Comparison of ENCODE assay signal across 9 cellular contexts in the genomic region with DNA sequence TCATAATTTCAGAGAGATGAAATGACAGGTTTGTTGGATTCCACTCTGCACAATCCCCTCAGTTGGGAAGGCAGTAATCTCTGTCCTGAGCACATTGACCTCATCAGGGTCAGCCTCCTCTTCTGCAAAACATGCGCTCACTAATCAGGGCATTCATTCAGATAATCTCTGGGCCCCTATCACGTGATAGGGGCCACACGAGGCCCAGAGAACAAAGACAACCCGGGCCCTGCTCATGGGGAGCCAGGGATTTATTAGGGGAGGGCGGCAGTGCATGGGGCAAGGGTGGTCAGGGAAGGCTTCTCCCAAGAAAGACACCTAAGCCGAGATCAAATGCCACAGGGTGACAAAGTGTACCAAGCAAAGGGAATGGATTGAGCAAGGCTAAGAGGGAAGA. TPM values are rescaled to one million over a fixed set of nuclear protein-coding genes. Genes with fewer than 3 reads are reported as not detected.
DNase-seq lines count a peak whose midpoint lies in the region; ATAC-seq lines count a peak whose summit lies in the region.
"Had no signal": no experiment of that assay in that cellular context is flagged by ENCODE, and none has a peak within 500 bp of the region (broad histone marks: within the 10 kb centered on the region; RNA-seq: fewer than 3 reads in every experiment).

No MANE protein-coding gene starts in this region.

- peak overlapping the region; percentile 91 for H3K4me3 Mint-ChIP-seq in T-helper 1 cell treated with Interleukin-12 subunit alpha and Interleukin-12 subunit beta and Interleukin-4 antibody, amounts not matched to agents 30 μg/mL and 1 μg/mL, for 36 hours
- H3K4me3 Mint-ChIP-seq in activated T-helper 17 cell treated with anti-CD3 and anti-CD28 coated beads, Interleukin-2, amount 50 U/mL, for 72 hours = peak overlapping the region; percentile 89
- peak overlapping the region; percentile 78 for H3K4me3 Mint-ChIP-seq in stimulated activated memory B cell treated with anti-CD40 and anti-IgM and Interleukin-4, amounts not matched to agents 10 μg/mL and 1 μg/mL and 100 μg/mL, for 72 hours

- no peaks in the 10 kb centered on the region for H3K27me3 ChIP-seq in iPS-15b (ENCODE audit: control insufficient read depth, insufficient read depth, low read length)

- peak overlapping the region; percentile 95 for H3K27ac Mint-ChIP-seq in T-helper 1 cell treated with Interleukin-12 subunit alpha and Interleukin-12 subunit beta and Interleukin-4 antibody, amounts not matched to agents 30 μg/mL and 1 μg/mL, for 36 hours
- H3K27ac Mint-ChIP-seq in activated T-helper 17 cell treated with anti-CD3 and anti-CD28 coated beads, Interleukin-2, amount 50 U/mL, for 72 hours = peak overlapping the region; percentile 94
- H3K27ac Mint-ChIP-seq in stimulated activated memory B cell treated with anti-CD40 and anti-IgM and Interleukin-4, amounts not matched to agents 10 μg/mL and 1 μg/mL and 100 μg/mL, for 72 hours = peak overlapping the region; percentile 81

- H3K4me3 ChIP-seq in iPS-15b (ENCODE audit: low read depth, low read length) = peak overlapping the region; percentile 95

- H3K9me3 Mint-ChIP-seq in T-helper 1 cell treated with Interleukin-12 subunit alpha and Interleukin-12 subunit beta and Interleukin-4 antibody, amounts not matched to agents 30 μg/mL and 1 μg/mL, for 36 hours = no peaks in the 10 kb centered on the region
- H3K9me3 Mint-ChIP-seq in activated T-helper 17 cell treated with anti-CD3 and anti-CD28 coated beads, Interleukin-2, amount 50 U/mL, for 72 hours = no peaks in the 10 kb centered on the region
- no peaks in the 10 kb centered on the region for H3K9me3 Mint-ChIP-seq in stimulated activated memory B cell treated with anti-CD40 and anti-IgM and Interleukin-4, amounts not matched to agents 10 μg/mL and 1 μg/mL and 100 μg/mL, for 72 hours

- no peak for DNase-seq in T-helper 1 cell
- DNase-seq in activated CD4-positive, CD25-positive, alpha-beta regulatory T cell treated with anti-CD3 and anti-CD28 coated beads, Interleukin-2, amount 50 U/mL, for 72 hours = no peak
- DNase-seq: NCI-H2107 had no signal

- H3K9ac ChIP-seq in iPS-15b (ENCODE audit: low read depth, low read length) = no peak overlapping the region

- H3K4me1 Mint-ChIP-seq in T-helper 1 cell treated with Interleukin-12 subunit alpha and Interleukin-12 subunit beta and Interleukin-4 antibody, amounts not matched to agents 30 μg/mL and 1 μg/mL, for 36 hours (ENCODE audit: low read depth) = peaks cover 60% of the 10 kb centered on the region
- H3K4me1 Mint-ChIP-seq in activated T-helper 17 cell treated with anti-CD3 and anti-CD28 coated beads, Interleukin-2, amount 50 U/mL, for 72 hours = peaks cover 37% of the 10 kb centered on the region
- peaks cover 75% of the 10 kb centered on the region for H3K4me1 Mint-ChIP-seq in stimulated activated memory B cell treated with anti-CD40 and anti-IgM and Interleukin-4, amounts not matched to agents 10 μg/mL and 1 μg/mL and 100 μg/mL, for 72 hours

- ATAC-seq in activated T-helper 17 cell treated with anti-CD3 and anti-CD28 coated beads, Interleukin-2, amount 50 U/mL, for 72 hours (replicated peaks) = no peak
- no peak for ATAC-seq in stimulated activated memory B cell treated with anti-CD40 and anti-IgM and Interleukin-4, amounts not matched to agents 10 μg/mL and 1 μg/mL and 100 μg/mL, for 72 hours
- ATAC-seq in HG02571 (IDR thresholded peaks at IDR 0.05; ENCODE audit: unreplicated experiment) (no peak), HG02840 (IDR thresholded peaks at IDR 0.05; ENCODE audit: low FRiP score, unreplicated experiment) (no peak)

- H3K4me1 ChIP-seq in iPS-15b (ENCODE audit: control insufficient read depth, insufficient read depth, low read length) = peaks cover 19% of the 10 kb centered on the region

- H3K36me3 Mint-ChIP-seq in T-helper 1 cell treated with Interleukin-12 subunit alpha and Interleukin-12 subunit beta and Interleukin-4 antibody, amounts not matched to agents 30 μg/mL and 1 μg/mL, for 36 hours (ENCODE audit: low read depth) = peaks cover 34% of the 10 kb centered on the region
- peaks cover 78% of the 10 kb centered on the region for H3K36me3 Mint-ChIP-seq in activated T-helper 17 cell treated with anti-CD3 and anti-CD28 coated beads, Interleukin-2, amount 50 U/mL, for 72 hours (ENCODE audit: low read depth)
- H3K36me3 Mint-ChIP-seq in stimulated activated memory B cell treated with anti-CD40 and anti-IgM and Interleukin-4, amounts not matched to agents 10 μg/mL and 1 μg/mL and 100 μg/mL, for 72 hours = peaks cover 31% of the 10 kb centered on the region

- peaks cover 6% of the 10 kb centered on the region for H3K36me3 ChIP-seq in iPS-15b (ENCODE audit: control insufficient read depth, insufficient read depth, low read length)

- no peaks in the 10 kb centered on the region for H3K27me3 Mint-ChIP-seq in T-helper 1 cell treated with Interleukin-12 subunit alpha and Interleukin-12 subunit beta and Interleukin-4 antibody, amounts not matched to agents 30 μg/mL and 1 μg/mL, for 36 hours (ENCODE audit: low read depth)
- H3K27me3 Mint-ChIP-seq in activated T-helper 17 cell treated with anti-CD3 and anti-CD28 coated beads, Interleukin-2, amount 50 U/mL, for 72 hours = no peaks in the 10 kb centered on the region
- H3K27me3 Mint-ChIP-seq in stimulated activated memory B cell treated with anti-CD40 and anti-IgM and Interleukin-4, amounts not matched to agents 10 μg/mL and 1 μg/mL and 100 μg/mL, for 72 hours = no peaks in the 10 kb centered on the region

- H3K9me3 ChIP-seq in iPS-15b (ENCODE audit: control insufficient read depth, insufficient read depth, low read length) = no peaks in the 10 kb centered on the region

RNA-seq across cellular contexts. Expression of a gene that starts 1.1 kb away (rescaled TPM):
- 10 to 100 TPM; 14.3 to 18.0 TPM for total RNA-seq in activated T-helper 17 cell treated with anti-CD3 and anti-CD28 coated beads, Interleukin-2, amount 50 U/mL, for 72 hours

RNA-seq across cellular contexts. Expression of a gene that starts 1.6 kb away (rescaled TPM):
- 100 to 1,000 TPM; 298 to 453 TPM for total RNA-seq in activated T-helper 17 cell treated with anti-CD3 and anti-CD28 coated beads, Interleukin-2, amount 50 U/mL, for 72 hours

RNA-seq across cellular contexts. Expression of a gene that starts 8.9 kb away (rescaled TPM):
- total RNA-seq in activated T-helper 17 cell treated with anti-CD3 and anti-CD28 coated beads, Interleukin-2, amount 50 U/mL, for 72 hours = 1 to 10 TPM; 1.9 to 2.5 TPM

RNA-seq across cellular contexts. Expression of a gene that starts 15.8 kb away (rescaled TPM):
- 10 to 100 TPM in 1 of 2 donors, 1 to 10 TPM in 1; 6.7 to 11.6 TPM for total RNA-seq in activated T-helper 17 cell treated with anti-CD3 and anti-CD28 coated beads, Interleukin-2, amount 50 U/mL, for 72 hours

RNA-seq across cellular contexts. Expression of a gene that starts 55.2 kb away (rescaled TPM):
- 100 to 1,000 TPM; 133 to 221 TPM for total RNA-seq in activated T-helper 17 cell treated with anti-CD3 and anti-CD28 coated beads, Interleukin-2, amount 50 U/mL, for 72 hours
